In the genomic region with DNA sequence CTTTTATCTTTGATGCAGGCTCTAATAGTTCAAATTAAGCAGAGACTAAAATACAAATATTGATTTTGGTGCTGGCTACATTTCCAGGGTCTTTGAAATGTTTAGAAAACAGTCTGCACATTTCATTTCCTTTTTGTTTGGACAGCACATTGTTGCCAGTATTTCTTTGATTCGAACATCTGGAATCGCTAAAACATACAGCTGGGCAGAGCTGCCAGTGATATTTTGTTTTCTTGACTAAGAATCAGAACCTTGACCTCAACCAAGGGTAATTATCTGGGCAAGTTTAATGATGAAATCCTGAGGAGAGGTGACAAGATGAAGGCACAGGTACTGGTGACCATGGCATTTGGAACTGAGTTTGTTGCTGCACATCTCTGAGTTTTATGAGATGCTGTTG, we compare ENCODE assay signal across 24 cellular contexts.
"Had no signal": no experiment of that assay in that cellular context is flagged by ENCODE, and none has a peak within 500 bp of the region (broad histone marks: within the 10 kb centered on the region; RNA-seq: fewer than 3 reads in every experiment).

No MANE protein-coding gene starts in this region.

- H3K4me3 ChIP-seq: cardiac muscle cell, coronary artery, dorsolateral prefrontal cortex, left lung, lower lobe of right lung, mucosa of descending colon, suprapubic skin, tibial artery had no signal

- H3K4me1 ChIP-seq: foreskin keratinocyte, tibial artery had no signal

- H3K9me3 ChIP-seq: left lung, lower lobe of right lung, mucosa of descending colon, suprapubic skin, tibial artery had no signal

- H3K27ac ChIP-seq: cardiac muscle cell, coronary artery, dorsolateral prefrontal cortex, foreskin keratinocyte, left lung, lower lobe of right lung, suprapubic skin, tibial artery had no signal

- ATAC-seq: activated naive CD8-positive, alpha-beta T cell treated with anti-CD3 and anti-CD28 coated beads, Interleukin-2, amount 50 U/mL, for 24 hours; foreskin keratinocyte; left lung; lower lobe of right lung; mucosa of descending colon; natural killer cell treated with Interleukin-12 subunit alpha and Interleukin-12 subunit beta and Interleukin-15 and Interleukin-18, amount 100 ng/mL, for 72 hours; right cardiac atrium; T-helper 17 cell had no signal

- DNase-seq: activated CD4-positive, alpha-beta memory T cell treated with anti-CD3 and anti-CD28 coated beads for 36 hours; activated CD4-positive, alpha-beta T cell treated with anti-CD3 and anti-CD28 coated beads, Interleukin-2, amount 10 ng/mL, durations not matched to agents 24 days and 14 days; activated CD4-positive, CD25-positive, alpha-beta regulatory T cell treated with anti-CD3 and anti-CD28 coated beads, Interleukin-2, amount 50 U/mL, for 72 hours; activated CD8-positive, alpha-beta memory T cell treated with anti-CD3 and anti-CD28 coated beads, Interleukin-2, amount 50 U/mL, for 48 hours; activated naive CD8-positive, alpha-beta T cell treated with anti-CD3 and anti-CD28 coated beads, Interleukin-2, amount 50 U/mL, for 24 hours; activated T-cell treated with anti-CD3 and anti-CD28 coated beads, Interleukin-2, amount 50 U/mL, for 24 hours; cerebellar nuclear complex; dorsolateral prefrontal cortex; effector memory CD4-positive, alpha-beta T cell; erythroblast; foreskin keratinocyte; left lung; lower lobe of right lung; mucosa of descending colon; posterior cingulate gyrus; right cardiac atrium; stimulated activated CD4-positive, alpha-beta T cell treated with anti-CD3 and anti-CD28 coated beads, Interleukin-15, amount 100 ng/mL, for 24 hours; stimulated activated naive CD4-positive, alpha-beta T cell; T-helper 17 cell; tibial artery had no signal

- H3K36me3 ChIP-seq: cardiac muscle cell, left lung, lower lobe of right lung, suprapubic skin, tibial artery had no signal

- H3K27me3 ChIP-seq: cardiac muscle cell, dorsolateral prefrontal cortex, foreskin keratinocyte, left lung, suprapubic skin, tibial artery had no signal
